ENCODE assay signal across 8 cellular contexts in genomic region chr22:29154364-29155048, GRCh38. TPM values are rescaled to one million over a fixed set of nuclear protein-coding genes. Genes with fewer than 3 reads are reported as not detected.
DNase-seq lines count a peak whose midpoint lies in the region; ATAC-seq and TF ChIP-seq lines count a peak whose summit lies in the region.

No MANE protein-coding gene starts in this region.

- no peak for TF ChIP-seq POLR2A in uterus (IDR thresholded peaks at IDR 0.05)
- no peak for TF ChIP-seq POLR2A in GM18505 (IDR thresholded peaks at IDR 0.05; ENCODE audit: borderline replicate concordance, extremely low read depth, insufficient read depth, insufficient read length)

- POLR2A ChIA-PET in activated naive CD8-positive, alpha-beta T cell treated with anti-CD3 and anti-CD28 coated beads, Interleukin-2, amount 10 ng/mL, durations not matched to agents 7 days and 5 days (lab: Charles Lee), result no interaction called here

- no peaks in the 10 kb centered on the region for H3K27me3 ChIP-seq in GM06990 (replicated peaks; ENCODE audit: control insufficient read depth, insufficient read depth, low read length)
- no peaks in the 10 kb centered on the region for H3K27me3 ChIP-seq in cardiac muscle cell
- H3K27me3 ChIP-seq in uterus, result no peaks in the 10 kb centered on the region

- peak overlapping the region; percentile 47 for H3K4me3 Mint-ChIP-seq in activated naive CD8-positive, alpha-beta T cell treated with anti-CD3 and anti-CD28 coated beads, Interleukin-2, amount 10 ng/mL, durations not matched to agents 7 days and 5 days

- H3K4me1 Mint-ChIP-seq in activated naive CD8-positive, alpha-beta T cell treated with anti-CD3 and anti-CD28 coated beads, Interleukin-2, amount 10 ng/mL, durations not matched to agents 7 days and 5 days, result peaks cover 10% of the 10 kb centered on the region

- intact Hi-C loops in posterior vena cava (cut with DNase I) (loop anchor here (5.0 to 10.0 kb wide), 2 partner anchors 297 to 300 kb away; no protein-coding TSS in a partner anchor), uterus (cut with DNase I; ENCODE audit: low total_unique reads) (no loop called here)

- no peaks in the 10 kb centered on the region for H3K9me3 Mint-ChIP-seq in activated naive CD8-positive, alpha-beta T cell treated with anti-CD3 and anti-CD28 coated beads, Interleukin-2, amount 10 ng/mL, durations not matched to agents 7 days and 5 days

- DNase-seq in GM06990 (ENCODE audit: extremely low read depth, insufficient read length) (peak; percentile 73), SKM-1 treated with dmso at 0.1 percent for 144 hours (lab: John Stamatoyannopoulos, UW; ENCODE audit: unreplicated experiment) (peak; percentile 47), cardiac muscle cell (ENCODE audit: low read depth in 1 of 2, low spot score in 1 of 2) (peak; percentile 78 to 84), posterior vena cava (ENCODE audit: low spot score) (peak; percentile 95), uterus (peak; percentile 56 to 67)
- DNase-seq in activated naive CD8-positive, alpha-beta T cell treated with anti-CD3 and anti-CD28 coated beads, Interleukin-2, amount 10 ng/mL, durations not matched to agents 7 days and 5 days, result peak; percentile 89

- H3K36me3 Mint-ChIP-seq in activated naive CD8-positive, alpha-beta T cell treated with anti-CD3 and anti-CD28 coated beads, Interleukin-2, amount 10 ng/mL, durations not matched to agents 7 days and 5 days, result no peaks in the 10 kb centered on the region

- peak; percentile 86 for ATAC-seq in activated naive CD8-positive, alpha-beta T cell treated with anti-CD3 and anti-CD28 coated beads, Interleukin-2, amount 10 ng/mL, durations not matched to agents 7 days and 5 days (ENCODE audit: low read depth)
- no peak for ATAC-seq in GM18505 (IDR thresholded peaks at IDR 0.05; ENCODE audit: unreplicated experiment)

- peak; percentile 95 for TF ChIP-seq CTCF in GM06990 (IDR thresholded peaks at IDR 0.05; ENCODE audit: insufficient read depth, low read length, poor library complexity, severe bottlenecking)
- TF ChIP-seq CTCF in LNCAP (IDR thresholded peaks at IDR 0.05), result peak; percentile 98
- peak; percentile 95 for TF ChIP-seq CTCF in cardiac muscle cell (IDR thresholded peaks at IDR 0.05; ENCODE audit: low read depth, low read length)
- peak; percentile 87 to 89 (median 87) for TF ChIP-seq CTCF in uterus (IDR thresholded peaks at IDR 0.05)

- no peak overlapping the region for H3K27ac ChIP-seq in cardiac muscle cell
- H3K27ac ChIP-seq in uterus, result no peak overlapping the region

- H3K4me3 ChIP-seq in GM06990 (replicated peaks; ENCODE audit: low read depth, low read length) (no peak overlapping the region), cardiac muscle cell (no peak overlapping the region), uterus (no peak overlapping the region)

- H3K4me1 ChIP-seq in cardiac muscle cell (ENCODE audit: low read depth), result peaks cover 7% of the 10 kb centered on the region
- H3K4me1 ChIP-seq in uterus, result no peaks in the 10 kb centered on the region

- H3K9me3 ChIP-seq in cardiac muscle cell (ENCODE audit: low read depth) (no peaks in the 10 kb centered on the region), uterus (no peaks in the 10 kb centered on the region)

- H3K36me3 ChIP-seq in GM06990 (ENCODE audit: control insufficient read depth, insufficient read depth, low read length) (no peaks in the 10 kb centered on the region), cardiac muscle cell (no peaks in the 10 kb centered on the region), uterus (no peaks in the 10 kb centered on the region)

- H3K27ac Mint-ChIP-seq in activated naive CD8-positive, alpha-beta T cell treated with anti-CD3 and anti-CD28 coated beads, Interleukin-2, amount 10 ng/mL, durations not matched to agents 7 days and 5 days, result no peak overlapping the region

- H3K27me3 Mint-ChIP-seq in activated naive CD8-positive, alpha-beta T cell treated with anti-CD3 and anti-CD28 coated beads, Interleukin-2, amount 10 ng/mL, durations not matched to agents 7 days and 5 days, result peaks cover 43% of the 10 kb centered on the region

RNA-seq across cellular contexts. Expression of gene EMID1, which starts 51.2 kb away (rescaled TPM):
- not detected for total RNA-seq in activated naive CD8-positive, alpha-beta T cell treated with anti-CD3 and anti-CD28 coated beads, Interleukin-2, amount 10 ng/mL, durations not matched to agents 7 days and 5 days
- total RNA-seq in cardiac muscle cell (13.0 and 42.5 TPM in 2 replicates), posterior vena cava (1 to 10 TPM; 1.4 to 2.4 TPM), uterus (10 to 100 TPM in 2 of 4 donors, 1 to 10 TPM in 1, under 1 TPM in 1; under 0.01 to 30.0 (median 10.2) TPM)
- 9.9 and 32.9 TPM in 2 replicates for polyA plus RNA-seq in cardiac muscle cell
